24 cellular contexts compared by ENCODE assay signal in the genomic region with DNA sequence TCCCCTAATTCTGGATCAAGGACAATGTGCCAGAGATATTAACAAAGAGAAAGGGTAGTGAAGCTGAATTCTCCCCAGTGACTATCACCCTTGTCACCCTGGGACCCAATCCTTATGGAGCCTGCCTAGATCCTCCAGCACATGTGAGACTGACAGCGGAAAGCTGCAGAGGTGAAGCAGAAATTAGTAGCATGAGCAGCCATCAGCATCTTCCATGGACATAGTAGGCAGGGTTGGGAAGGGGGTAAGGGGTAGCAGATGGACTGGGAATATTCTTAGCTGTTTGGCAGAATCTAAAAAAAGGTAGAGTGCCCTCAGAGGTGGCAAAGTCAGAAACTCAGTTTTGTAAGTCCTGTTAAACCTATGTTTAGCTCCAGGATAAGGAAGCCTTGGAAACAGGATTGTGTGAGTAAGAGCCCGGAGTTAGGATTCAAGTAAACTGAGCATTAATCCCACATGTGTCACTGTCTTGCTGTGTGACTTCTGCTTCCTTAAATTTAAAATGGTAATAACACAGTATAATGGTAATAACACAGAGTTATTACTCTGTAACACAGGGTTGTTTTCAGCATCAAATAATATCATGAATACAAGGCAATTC. TPM values are rescaled to one million over a fixed set of nuclear protein-coding genes. Genes with fewer than 3 reads are reported as not detected.
DNase-seq lines count a peak whose midpoint lies in the region; ATAC-seq, FAIRE-seq and TF ChIP-seq lines count a peak whose summit lies in the region.
"Had no signal": no experiment of that assay in that cellular context is flagged by ENCODE, and none has a peak within 500 bp of the region (broad histone marks: within the 10 kb centered on the region; RNA-seq: fewer than 3 reads in every experiment).

No MANE protein-coding gene starts in this region.

- no peaks in the 10 kb centered on the region for H3K27me3 ChIP-seq in astrocyte (ENCODE audit: insufficient read depth, low read length)
- H3K27me3 ChIP-seq in left ventricle myocardium inferior (ENCODE audit: low read depth), result no peaks in the 10 kb centered on the region
- H3K27me3 ChIP-seq: breast epithelium, testis had no signal

- CTCF ChIA-PET in activated CD4-positive, alpha-beta T cell treated with anti-CD3 and anti-CD28 coated beads for 36 hours (lab: Charles Lee), result no interaction called here

- DNase-seq in AG08396 (ENCODE audit: low spot score), result peak; percentile 18
- DNase-seq in HCEC 1CT, result peak; percentile 67
- DNase-seq in astrocyte (ENCODE audit: low read depth), result peak; percentile 36
- no peak for DNase-seq in left ventricle myocardium inferior
- no peak for DNase-seq in activated CD4-positive, alpha-beta T cell treated with anti-CD3 and anti-CD28 coated beads for 36 hours
- no peak for DNase-seq in globus pallidus (ENCODE audit: low spot score)
- no peak for DNase-seq in caudate nucleus (lab: John Stamatoyannopoulos, UW)
- no peak for DNase-seq in naive thymus-derived CD8-positive, alpha-beta T cell
- DNase-seq: activated CD4-positive, alpha-beta T cell treated with anti-CD3 and anti-CD28 coated beads for 48 hours; activated CD8-positive, alpha-beta memory T cell treated with anti-CD3 and anti-CD28 coated beads, Interleukin-2, amount 50 U/mL, for 4 hours; NCI-H1048; NCI-H2081; RPMI8226; stimulated activated naive B cell treated with anti-CD40 and anti-IgM and Interleukin-4, amounts not matched to agents 10 μg/mL and 1 μg/mL and 100 μg/mL, for 72 hours; SW 1271; testis had no signal

- H3K4me2 ChIP-seq in astrocyte (ENCODE audit: low read length), result no peak overlapping the region
- H3K4me2 ChIP-seq: A549, KMS-11 had no signal

- H4K20me1 ChIP-seq in astrocyte (ENCODE audit: insufficient read depth, low read length), result peaks cover 65% of the 10 kb centered on the region

- POLR2A ChIA-PET in activated CD4-positive, alpha-beta T cell treated with anti-CD3 and anti-CD28 coated beads for 36 hours (lab: Charles Lee), result no interaction called here
- POLR2A ChIA-PET in naive thymus-derived CD8-positive, alpha-beta T cell (lab: Charles Lee), result no interaction called here

- H3K9me3 ChIP-seq in astrocyte (ENCODE audit: insufficient read depth, low read depth, low read length) (no peaks in the 10 kb centered on the region), left ventricle myocardium inferior (replicated peaks) (no peaks in the 10 kb centered on the region)
- H3K9me3 ChIP-seq: A549, breast epithelium, testis had no signal

- no peak overlapping the region for H3K27ac Mint-ChIP-seq in astrocyte (ENCODE audit: unreplicated experiment)
- H3K27ac Mint-ChIP-seq in activated CD4-positive, alpha-beta T cell treated with anti-CD3 and anti-CD28 coated beads for 36 hours, result no peak overlapping the region
- H3K27ac Mint-ChIP-seq in naive thymus-derived CD8-positive, alpha-beta T cell, result no peak overlapping the region
- H3K27ac Mint-ChIP-seq: dendritic cell treated with granulocyte-macrophage colony-stimulating factor and Interleukin-4, amounts not matched to agents 40 ng/mL and 50 ng/mL, for 4 days; natural killer cell treated with Interleukin-12 subunit alpha and Interleukin-12 subunit beta and Interleukin-15 and Interleukin-18, amount 100 ng/mL, for 72 hours; stimulated activated naive B cell treated with anti-CD40 and anti-IgM and Interleukin-4, amounts not matched to agents 10 μg/mL and 1 μg/mL and 100 μg/mL, for 72 hours had no signal

- no peak overlapping the region for H2AFZ ChIP-seq in astrocyte (ENCODE audit: low read depth, low read length)

- H3K27ac ChIP-seq in astrocyte (ENCODE audit: low read depth, low read length) (no peak overlapping the region), left ventricle myocardium inferior (replicated peaks) (peak overlapping the region; percentile 34), caudate nucleus (ENCODE audit: low read depth, low read length) (no peak overlapping the region)
- H3K27ac ChIP-seq: A549, breast epithelium, KMS-11, testis had no signal

- H3K9me3 Mint-ChIP-seq in astrocyte (ENCODE audit: unreplicated experiment), result no peaks in the 10 kb centered on the region
- H3K9me3 Mint-ChIP-seq in activated CD4-positive, alpha-beta T cell treated with anti-CD3 and anti-CD28 coated beads for 36 hours (ENCODE audit: low read depth), result no peaks in the 10 kb centered on the region
- no peaks in the 10 kb centered on the region for H3K9me3 Mint-ChIP-seq in naive thymus-derived CD8-positive, alpha-beta T cell
- H3K9me3 Mint-ChIP-seq: CD14-positive monocyte; dendritic cell treated with granulocyte-macrophage colony-stimulating factor and Interleukin-4, amounts not matched to agents 40 ng/mL and 50 ng/mL, for 4 days; natural killer cell treated with Interleukin-12 subunit alpha and Interleukin-12 subunit beta and Interleukin-15 and Interleukin-18, amount 100 ng/mL, for 72 hours; stimulated activated naive B cell treated with anti-CD40 and anti-IgM and Interleukin-4, amounts not matched to agents 10 μg/mL and 1 μg/mL and 100 μg/mL, for 72 hours had no signal

- H3K27me3 Mint-ChIP-seq in astrocyte (ENCODE audit: low read depth, unreplicated experiment), result no peaks in the 10 kb centered on the region
- H3K27me3 Mint-ChIP-seq in activated CD4-positive, alpha-beta T cell treated with anti-CD3 and anti-CD28 coated beads for 36 hours, result peaks cover 3% of the 10 kb centered on the region
- H3K27me3 Mint-ChIP-seq in naive thymus-derived CD8-positive, alpha-beta T cell, result peaks cover 0 to 9% (median 0%) of the 10 kb centered on the region in 5 donors
- H3K27me3 Mint-ChIP-seq: dendritic cell treated with granulocyte-macrophage colony-stimulating factor and Interleukin-4, amounts not matched to agents 40 ng/mL and 50 ng/mL, for 4 days; natural killer cell treated with Interleukin-12 subunit alpha and Interleukin-12 subunit beta and Interleukin-15 and Interleukin-18, amount 100 ng/mL, for 72 hours; stimulated activated naive B cell treated with anti-CD40 and anti-IgM and Interleukin-4, amounts not matched to agents 10 μg/mL and 1 μg/mL and 100 μg/mL, for 72 hours had no signal

- H3K4me3 Mint-ChIP-seq in astrocyte (ENCODE audit: unreplicated experiment), result no peak overlapping the region
- no peak overlapping the region for H3K4me3 Mint-ChIP-seq in activated CD4-positive, alpha-beta T cell treated with anti-CD3 and anti-CD28 coated beads for 36 hours
- no peak overlapping the region for H3K4me3 Mint-ChIP-seq in naive thymus-derived CD8-positive, alpha-beta T cell
- H3K4me3 Mint-ChIP-seq: CD14-positive monocyte; dendritic cell treated with granulocyte-macrophage colony-stimulating factor and Interleukin-4, amounts not matched to agents 40 ng/mL and 50 ng/mL, for 4 days; natural killer cell treated with Interleukin-12 subunit alpha and Interleukin-12 subunit beta and Interleukin-15 and Interleukin-18, amount 100 ng/mL, for 72 hours; stimulated activated naive B cell treated with anti-CD40 and anti-IgM and Interleukin-4, amounts not matched to agents 10 μg/mL and 1 μg/mL and 100 μg/mL, for 72 hours had no signal

- no peak for ATAC-seq in activated CD4-positive, alpha-beta T cell treated with anti-CD3 and anti-CD28 coated beads for 36 hours
- no peak for ATAC-seq in naive thymus-derived CD8-positive, alpha-beta T cell
- ATAC-seq: A549; natural killer cell treated with Interleukin-12 subunit alpha and Interleukin-12 subunit beta and Interleukin-15 and Interleukin-18, amount 100 ng/mL, for 72 hours; stimulated activated naive B cell treated with anti-CD40 and anti-IgM and Interleukin-4, amounts not matched to agents 10 μg/mL and 1 μg/mL and 100 μg/mL, for 72 hours had no signal

- H3K36me3 Mint-ChIP-seq in astrocyte (ENCODE audit: low read depth, unreplicated experiment), result no peaks in the 10 kb centered on the region
- no peaks in the 10 kb centered on the region for H3K36me3 Mint-ChIP-seq in activated CD4-positive, alpha-beta T cell treated with anti-CD3 and anti-CD28 coated beads for 36 hours (ENCODE audit: low read depth)
- no peaks in the 10 kb centered on the region for H3K36me3 Mint-ChIP-seq in naive thymus-derived CD8-positive, alpha-beta T cell
- H3K36me3 Mint-ChIP-seq: natural killer cell treated with Interleukin-12 subunit alpha and Interleukin-12 subunit beta and Interleukin-15 and Interleukin-18, amount 100 ng/mL, for 72 hours had no signal

- H3K79me2 ChIP-seq in astrocyte (ENCODE audit: insufficient read depth, low read length), result peaks cover 97% of the 10 kb centered on the region

- H3K4me1 Mint-ChIP-seq in astrocyte (ENCODE audit: low read depth, unreplicated experiment), result peaks cover 15% of the 10 kb centered on the region
- H3K4me1 Mint-ChIP-seq in activated CD4-positive, alpha-beta T cell treated with anti-CD3 and anti-CD28 coated beads for 36 hours, result peaks cover 2% of the 10 kb centered on the region
- H3K4me1 Mint-ChIP-seq in naive thymus-derived CD8-positive, alpha-beta T cell, result peaks cover 0 to 8% (median 0%) of the 10 kb centered on the region in 4 donors

- intact Hi-C loops in left ventricle myocardium inferior (cut with micrococcal nuclease), result no loop called here
- intact Hi-C loops in activated CD4-positive, alpha-beta T cell treated with anti-CD3 and anti-CD28 coated beads for 36 hours (cut with DNase I, micrococcal nuclease), result no loop called here

- H3K9ac ChIP-seq in astrocyte (ENCODE audit: low read length), result no peak overlapping the region
- H3K9ac ChIP-seq: KMS-11 had no signal

- FAIRE-seq in astrocyte (lab: Jason Lieb, UNC), result no peak
- FAIRE-seq: A549, frontal cortex, G401.6 had no signal

- peaks cover 3% of the 10 kb centered on the region for H3K4me1 ChIP-seq in astrocyte (ENCODE audit: insufficient read depth, low read length)
- peaks cover 77% of the 10 kb centered on the region for H3K4me1 ChIP-seq in left ventricle myocardium inferior
- H3K4me1 ChIP-seq: A549, breast epithelium, testis had no signal

- H3K36me3 ChIP-seq in astrocyte (ENCODE audit: insufficient read depth, low read length) (no peaks in the 10 kb centered on the region), left ventricle myocardium inferior (no peaks in the 10 kb centered on the region)
- H3K36me3 ChIP-seq: breast epithelium had no signal

- H3K4me3 ChIP-seq in astrocyte (ENCODE audit: insufficient read depth, low read depth, low read length) (no peak overlapping the region), left ventricle myocardium inferior (no peak overlapping the region)
- H3K4me3 ChIP-seq: A549, breast epithelium, testis had no signal

- no peak for TF ChIP-seq CTCF in astrocyte (IDR thresholded peaks at IDR 0.05; ENCODE audit: insufficient read depth, low read depth, low read length)
- TF ChIP-seq CTCF in left ventricle myocardium inferior (IDR thresholded peaks at IDR 0.05; ENCODE audit: borderline replicate concordance), result no peak

RNA-seq across cellular contexts. Expression of gene GOLIM4, which starts 14.5 kb away (rescaled TPM):
- total RNA-seq in astrocyte (51.5 and 53.7 TPM in 2 replicates), left ventricle myocardium inferior (74.8 TPM)
- total RNA-seq in activated CD4-positive, alpha-beta T cell treated with anti-CD3 and anti-CD28 coated beads for 36 hours, result 1 to 10 TPM; 3.2 to 4.1 TPM
- under 1 TPM; 0.26 to 0.66 TPM for total RNA-seq in naive thymus-derived CD8-positive, alpha-beta T cell
- polyA plus RNA-seq in naive thymus-derived CD8-positive, alpha-beta T cell, result under 1 TPM in 2 of 3 donors, not detected in 1; 0.17 to 0.25 TPM

Comparison
In these comparisons a context has a peak if more than half of its experiments do, and no peak if none do; other contexts are left out.
1. DNase-seq: peak in AG08396 (single experiment), HCEC 1CT (single experiment) and astrocyte (single experiment); none in left ventricle myocardium inferior (single experiment), activated CD4-positive, alpha-beta T cell treated with anti-CD3 and anti-CD28 coated beads for 36 hours (single experiment), globus pallidus (single experiment), caudate nucleus (0 of 61) and naive thymus-derived CD8-positive, alpha-beta T cell (0 of 10).
2. RNA of gene GOLIM4, which starts 14.5 kb away (total RNA-seq): 74.8 TPM in left ventricle myocardium inferior (single experiment) and 51.5 to 53.7 TPM in astrocyte; 3.2 to 4.1 TPM in activated CD4-positive, alpha-beta T cell treated with anti-CD3 and anti-CD28 coated beads for 36 hours and 0.26 to 0.66 TPM in naive thymus-derived CD8-positive, alpha-beta T cell; every median in the first group is over 10 times any median in the second.